ENCODE assay signal across 1 cellular context in the genomic region with DNA sequence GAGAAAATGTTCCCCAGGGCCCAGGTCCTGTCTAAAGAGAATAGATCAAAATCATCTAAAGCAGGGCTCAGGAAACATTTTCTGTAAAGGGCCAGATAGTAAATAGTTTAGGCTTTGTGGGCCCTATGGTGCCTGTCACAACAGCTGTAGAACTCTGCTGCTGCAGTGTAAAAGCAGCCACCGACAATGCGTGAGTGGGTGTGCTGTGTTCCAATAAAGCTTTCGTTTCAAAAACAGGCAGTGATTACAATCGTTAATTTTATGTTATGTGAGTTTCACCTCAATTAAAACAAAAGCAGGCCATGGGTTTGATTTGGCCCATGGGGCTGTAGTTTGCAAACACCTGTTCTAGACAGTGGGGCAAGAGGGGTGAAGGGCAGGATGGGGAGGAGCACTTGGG.
TF ChIP-seq lines count a peak whose summit lies in the region.

No MANE protein-coding gene starts in this region.

TF ChIP-seq in HepG2, 621 proteins besides CTCF, POLR2A, EP300 and RAD21:
- no peak for TF ChIP-seq PHF20 (CRISPR knock-in tag; IDR thresholded peaks at IDR 0.05)
- TF ChIP-seq ZBTB40 (IDR thresholded peaks at IDR 0.05) = no peak
- TF ChIP-seq ZBTB40 (CRISPR knock-in tag; IDR thresholded peaks at IDR 0.05) = peak; percentile 91
- TF ChIP-seq ZNF720 (CRISPR knock-in tag; IDR thresholded peaks at IDR 0.05) = no peak
